Comparison of ENCODE assay signal across 14 cellular contexts in genomic region chr7:79506481-79506880, GRCh38. TPM values are rescaled to one million over a fixed set of nuclear protein-coding genes. Genes with fewer than 3 reads are reported as not detected.
DNase-seq lines count a peak whose midpoint lies in the region; ATAC-seq and TF ChIP-seq lines count a peak whose summit lies in the region.
"Had no signal": no experiment of that assay in that cellular context is flagged by ENCODE, and none has a peak within 500 bp of the region (broad histone marks: within the 10 kb centered on the region; RNA-seq: fewer than 3 reads in every experiment).

No MANE protein-coding gene starts in this region.

- no peak overlapping the region for H3K18ac ChIP-seq in H9 (ENCODE audit: insufficient read length, low read depth, low read length)

- H3K9me3 ChIP-seq in H9 (ENCODE audit: control insufficient read depth, low read depth, low read length) = no peaks in the 10 kb centered on the region
- H3K9me3 ChIP-seq in adipocyte (ENCODE audit: control insufficient read depth, low read length) = no peaks in the 10 kb centered on the region
- no peaks in the 10 kb centered on the region for H3K9me3 ChIP-seq in prostate gland
- H3K9me3 ChIP-seq: tibial nerve had no signal

- H3K23ac ChIP-seq in H9 (ENCODE audit: insufficient read length, low read depth, low read length) = no peak overlapping the region

- H3K27ac Mint-ChIP-seq in H9 = peak overlapping the region in 1 of 3 experiments; percentile 66; a peak in 1 of 7 replicates
- H3K27ac Mint-ChIP-seq: naive B cell had no signal

- no peak overlapping the region for H2BK120ac ChIP-seq in H9 (ENCODE audit: low read depth, low read length, poor library complexity, severe bottlenecking)

- H3K27me3 ChIP-seq in H9 (ENCODE audit: insufficient read depth, low read length) (no peaks in the 10 kb centered on the region), adipocyte (replicated peaks; ENCODE audit: control insufficient read depth, insufficient read depth, low read length) (no peaks in the 10 kb centered on the region), prostate gland (replicated peaks; ENCODE audit: insufficient read depth) (no peaks in the 10 kb centered on the region)
- H3K27me3 ChIP-seq: tibial nerve had no signal

- WGBS in H9 (ENCODE audit: extremely low coverage, insufficient read length, low lambda C conversion rate) = no CpG with 5 or more reads among the region's 2 CpGs
- WGBS in prostate gland = 39% methylated on average over 2 of the region's 2 CpGs

- H3K36me3 ChIP-seq in adipocyte (ENCODE audit: control insufficient read depth, insufficient read depth, low read length, severe bottlenecking) = no peaks in the 10 kb centered on the region
- H3K36me3 ChIP-seq in prostate gland = no peaks in the 10 kb centered on the region
- H3K36me3 ChIP-seq: tibial nerve had no signal

- no peak overlapping the region for H4K91ac ChIP-seq in H9 (ENCODE audit: insufficient read length, low read depth, low read length)

- H3K9me3 Mint-ChIP-seq in H9 = no peaks in the 10 kb centered on the region

- no peak overlapping the region for H4K8ac ChIP-seq in H9 (replicated peaks; ENCODE audit: insufficient read length, low read depth, low read length)

- no peak for TF ChIP-seq POLR2A in prostate gland (IDR thresholded peaks at IDR 0.05)

- no peak for ATAC-seq in GM18873 (IDR thresholded peaks at IDR 0.05; ENCODE audit: low FRiP score, unreplicated experiment)
- ATAC-seq: activated T-cell treated with anti-CD3 and anti-CD28 coated beads, Interleukin-2, amount 50 U/mL, for 4 hours had no signal

- H2BK20ac ChIP-seq in H9 (ENCODE audit: low read depth, low read length, poor library complexity, severe bottlenecking) = no peak overlapping the region

- H3K27me3 Mint-ChIP-seq in H9 (ENCODE audit: low read depth) = no peaks in the 10 kb centered on the region
- H3K27me3 Mint-ChIP-seq: naive B cell had no signal

- peak overlapping the region; percentile 17 for H3T11ph ChIP-seq in H9 (ENCODE audit: low read length)

- H2BK12ac ChIP-seq in H9 (ENCODE audit: insufficient read length, low read depth, low read length) = no peak overlapping the region

- TF ChIP-seq CTCF in H9 (conservative IDR thresholded peaks at IDR 0.05) = no peak
- TF ChIP-seq CTCF in prostate gland (IDR thresholded peaks at IDR 0.05) = no peak

- H3K4me3 ChIP-seq in adipocyte (ENCODE audit: low read length) (no peak overlapping the region), prostate gland (no peak overlapping the region)
- H3K4me3 ChIP-seq: skin epidermis, tibial nerve had no signal

- H3K9ac ChIP-seq in H9 (ENCODE audit: extremely low read depth, insufficient read length, low read length) (no peak overlapping the region), adipocyte (ENCODE audit: low read length) (no peak overlapping the region)

- H4K20me1 ChIP-seq in H9 (ENCODE audit: control insufficient read depth, insufficient read depth, insufficient read length) = no peaks in the 10 kb centered on the region

- H3K79me2 ChIP-seq in H9 (ENCODE audit: insufficient read depth, low read length) = no peaks in the 10 kb centered on the region

- DNase-seq in A172 (ENCODE audit: low spot score) = peak; percentile 72
- DNase-seq in H9 = no peak
- DNase-seq in adipocyte (ENCODE audit: low read depth) = peak; percentile 21
- DNase-seq in kidney glomerular epithelial cell (lab: John Stamatoyannopoulos, UW) = peak; percentile 94
- DNase-seq in NCI-H1694 treated with DMSO at 0.1 percent for 48 hours (lab: John Stamatoyannopoulos, UW) = no peak
- no peak for DNase-seq in prostate gland (ENCODE audit: low spot score)
- no peak for DNase-seq in activated CD4-positive, alpha-beta T cell treated with anti-CD3 and anti-CD28 coated beads, Interleukin-2, amount 50 U/mL, for 4 hours
- DNase-seq: activated T-cell treated with anti-CD3 and anti-CD28 coated beads, Interleukin-2, amount 50 U/mL, for 4 hours; naive B cell; NCI-H524 treated with DMSO at 0.1 percent for 48 hours; SIG-M5 had no signal

- H3K4me1 ChIP-seq in H9 (ENCODE audit: insufficient read depth, low read length) (peaks cover 2% of the 10 kb centered on the region), adipocyte (ENCODE audit: control insufficient read depth, insufficient read depth, low read length) (peaks cover 6% of the 10 kb centered on the region), prostate gland (replicated peaks) (no peaks in the 10 kb centered on the region)
- H3K4me1 ChIP-seq: tibial nerve had no signal

- H3K56ac ChIP-seq in H9 (ENCODE audit: insufficient read length, low read depth, low read length) = no peak overlapping the region

- H3K14ac ChIP-seq in H9 (ENCODE audit: insufficient read depth, low read length) = no peak overlapping the region

- no peak overlapping the region for H2AK5ac ChIP-seq in H9 (ENCODE audit: insufficient read length, low read length)

- H3K79me1 ChIP-seq in H9 (ENCODE audit: insufficient read depth, low read depth, low read length, poor library complexity, severe bottlenecking) = no peaks in the 10 kb centered on the region

- H2AFZ ChIP-seq in H9 (ENCODE audit: low read length) = peak overlapping the region; percentile 62

- no peak overlapping the region for H4K5ac ChIP-seq in H9 (ENCODE audit: insufficient read length, low read depth, low read length)

- H3K4ac ChIP-seq in H9 (ENCODE audit: low read depth, low read length) = no peak overlapping the region

- no peak overlapping the region for H3K4me2 ChIP-seq in H9 (ENCODE audit: insufficient read depth, insufficient read length, low read length)

- no peak overlapping the region for H2BK5ac ChIP-seq in H9 (ENCODE audit: insufficient read length, low read length)

- H3K27ac ChIP-seq in H9 (ENCODE audit: insufficient read length, low read depth, low read length) = no peak overlapping the region
- H3K27ac ChIP-seq in prostate gland = no peak overlapping the region
- H3K27ac ChIP-seq: skin epidermis, tibial nerve had no signal

- no peaks in the 10 kb centered on the region for H3K23me2 ChIP-seq in H9 (ENCODE audit: insufficient read length, low read depth, low read length, poor library complexity, severe bottlenecking)

- H3K4me3 Mint-ChIP-seq in H9 = no peak overlapping the region
- H3K4me3 Mint-ChIP-seq: activated T-cell treated with anti-CD3 and anti-CD28 coated beads, Interleukin-2, amount 50 U/mL, for 4 hours; naive B cell had no signal

- no peak overlapping the region for H2BK15ac ChIP-seq in H9 (ENCODE audit: low read depth, low read length)

- intact Hi-C loops in prostate gland (cut with DNase I) = no loop called here

- H3K36me3 Mint-ChIP-seq in H9 (ENCODE audit: insufficient read depth in 1 of 3, low read depth in 3 of 3) = no peaks in the 10 kb centered on the region
- H3K36me3 Mint-ChIP-seq: naive B cell had no signal

- H3K4me1 Mint-ChIP-seq in H9 = peaks cover 10 to 17% of the 10 kb centered on the region in 2 experiments
- H3K4me1 Mint-ChIP-seq: naive B cell had no signal

RNA-seq across cellular contexts. Expression of gene MAGI2, which starts 53.0 kb away (rescaled TPM):
- 1.4 and 1.5 TPM in 2 replicates for total RNA-seq in A172 (2014; rRNA removed; shearing (Covaris generic))
- total RNA-seq in H9 (2021) (14.3 and 14.7 TPM in 2 replicates), prostate gland (10 to 100 TPM; 27.1 to 31.3 TPM)

Comparison
In these comparisons a context has a peak if more than half of its experiments do, and no peak if none do; other contexts are left out.
1. DNase-seq: peak in A172 (single experiment), adipocyte (single experiment) and kidney glomerular epithelial cell (single experiment); none in H9 (single experiment), NCI-H1694 treated with DMSO at 0.1 percent for 48 hours (single experiment), prostate gland (single experiment) and activated CD4-positive, alpha-beta T cell treated with anti-CD3 and anti-CD28 coated beads, Interleukin-2, amount 50 U/mL, for 4 hours (0 of 2).